ENCODE assay signal across 35 cellular contexts in genomic region chr19:33845498-33845897, GRCh38.
"Had no signal": no experiment of that assay in that cellular context is flagged by ENCODE, and none has a peak within 500 bp of the region (broad histone marks: within the 10 kb centered on the region; RNA-seq: fewer than 3 reads in every experiment).

No MANE protein-coding gene starts in this region.

- H3K4me3 ChIP-seq: MG63 had no signal

- DNase-seq: MG63, MM.1S, MV-4-11, NCI-H1048, NCI-H1092, NCI-H1092 treated with DMSO at 0.1 percent for 48 hours, NCI-H1105, NCI-H1105 treated with DMSO at 0.1 percent for 48 hours, NCI-H1417, NCI-H1417 treated with DMSO at 0.1 percent for 48 hours, NCI-H1436, NCI-H1436 treated with DMSO at 0.1 percent for 48 hours, NCI-H146, NCI-H1694, NCI-H1694 treated with DMSO at 0.1 percent for 48 hours, NCI-H187, NCI-H187 treated with DMSO at 0.1 percent for 48 hours, NCI-H1930, NCI-H2029, NCI-H2029 treated with DMSO at 0.1 percent for 48 hours, NCI-H2081, NCI-H2081 treated with DMSO at 0.1 percent for 48 hours, NCI-H2107, NCI-H2171, NCI-H2171 treated with DMSO at 0.1 percent for 48 hours, NCI-H2227 treated with DMSO at 0.1 percent for 48 hours, NCI-H226, NCI-H345, NCI-H446, NCI-H446 treated with DMSO at 0.1 percent for 48 hours, NCI-H510A, NCI-H510A treated with DMSO at 0.1 percent for 48 hours, NCI-H524, NCI-H524 treated with DMSO at 0.1 percent for 48 hours, NCI-H526 had no signal

- H3K9me3 ChIP-seq: MG63 had no signal

- H3K27me3 ChIP-seq: MG63 had no signal

- H3K36me3 ChIP-seq: MG63 had no signal
